Comparison of ENCODE assay signal across 8 cellular contexts in genomic region chr9:41074356-41074942, GRCh38. TPM values are rescaled to one million over a fixed set of nuclear protein-coding genes. Genes with fewer than 3 reads are reported as not detected.
A peak's percentile ranks its signal among the peaks of the same experiment; 100 is the strongest.
DNase-seq lines count a peak whose midpoint lies in the region; ATAC-seq and TF ChIP-seq lines count a peak whose summit lies in the region.
"Not testable (repeated sequence)": the region's sequence is repeated elsewhere in the genome, so short reads cannot be mapped to it uniquely, and the experiment has no call there.

No MANE protein-coding gene starts in this region.

- H3K27ac ChIP-seq in SJCRH30 (peak overlapping the region; percentile 80), gastroesophageal sphincter (peak overlapping the region in 3 of 4 donors; percentile 66 to 80 (median 73))

- WGBS in gastroesophageal sphincter (ENCODE audit: low coverage in 1 of 2), 2 donors = 0 to 5% methylated on average over 1 to 13 of the region's 63 CpGs

- H3K36me3 Mint-ChIP-seq in mesothelial cell of epicardium; stimulated activated effector memory CD8-positive, alpha-beta T cell treated with anti-CD3 and anti-CD28 coated beads, Interleukin-12 subunit alpha, Interleukin-12 subunit beta, amount 100 ng/mL, for 72 hours: not testable (repeated sequence)

- H3K9me3 Mint-ChIP-seq in mesothelial cell of epicardium; stimulated activated effector memory CD8-positive, alpha-beta T cell treated with anti-CD3 and anti-CD28 coated beads, Interleukin-12 subunit alpha, Interleukin-12 subunit beta, amount 100 ng/mL, for 72 hours: not testable (repeated sequence)

- H3K36me3 ChIP-seq in SJCRH30, gastroesophageal sphincter: not testable (repeated sequence)

- not testable (repeated sequence) for TF ChIP-seq EP300 in gastroesophageal sphincter (IDR thresholded peaks at IDR 0.05)

- H3K4me1 Mint-ChIP-seq in mesothelial cell of epicardium = not testable (repeated sequence)
- H3K4me1 Mint-ChIP-seq in stimulated activated effector memory CD8-positive, alpha-beta T cell treated with anti-CD3 and anti-CD28 coated beads, Interleukin-12 subunit alpha, Interleukin-12 subunit beta, amount 100 ng/mL, for 72 hours = peaks cover 20% of the 10 kb centered on the region

- not testable (repeated sequence) for TF ChIP-seq POLR2A in gastroesophageal sphincter (IDR thresholded peaks at IDR 0.05)

- peak; percentile 76 for ATAC-seq in GM19438 (IDR thresholded peaks at IDR 0.05; ENCODE audit: low read depth, unreplicated experiment)
- ATAC-seq in HG03064 (IDR thresholded peaks at IDR 0.05; ENCODE audit: low read depth, unreplicated experiment) = peak; percentile 72
- peak; percentile 72 for ATAC-seq in gastroesophageal sphincter
- peak; percentile 74 for ATAC-seq in stimulated activated effector memory CD8-positive, alpha-beta T cell treated with anti-CD3 and anti-CD28 coated beads, Interleukin-12 subunit alpha, Interleukin-12 subunit beta, amount 100 ng/mL, for 72 hours

- not testable (repeated sequence) for TF ChIP-seq CTCF in gastroesophageal sphincter (IDR thresholded peaks at IDR 0.05); mesothelial cell of epicardium (IDR thresholded peaks at IDR 0.05; ENCODE audit: unreplicated experiment)

- H3K9me3 ChIP-seq in SJCRH30 (replicated peaks); gastroesophageal sphincter: not testable (repeated sequence)

- H3K27me3 Mint-ChIP-seq in mesothelial cell of epicardium (ENCODE audit: low read depth) = peaks cover 57% of the 10 kb centered on the region

- not testable (repeated sequence) for H3K27ac Mint-ChIP-seq in mesothelial cell of epicardium; stimulated activated effector memory CD8-positive, alpha-beta T cell treated with anti-CD3 and anti-CD28 coated beads, Interleukin-12 subunit alpha, Interleukin-12 subunit beta, amount 100 ng/mL, for 72 hours

- H3K27me3 ChIP-seq in SJCRH30 = not testable (repeated sequence)
- H3K27me3 ChIP-seq in gastroesophageal sphincter = peaks cover 30% of the 10 kb centered on the region

- peak; percentile 27 for DNase-seq in CD1c-positive myeloid dendritic cell (ENCODE audit: extremely low spot score)
- DNase-seq in SJCRH30 = peak; percentile 78 to 82
- DNase-seq in amniotic epithelial cell (ENCODE audit: low read depth) = peak; percentile 5
- peak in 1 of 2 experiments; percentile 45 for DNase-seq in mesothelial cell of epicardium (ENCODE audit: low spot score in 2 of 2, unreplicated experiment in 2 of 2)
- peak in 1 of 2 donors; percentile 64 for DNase-seq in stimulated activated effector memory CD8-positive, alpha-beta T cell treated with anti-CD3 and anti-CD28 coated beads, Interleukin-12 subunit alpha, Interleukin-12 subunit beta, amount 100 ng/mL, for 72 hours (ENCODE audit: low spot score in 2 of 2)

- peak overlapping the region; percentile 61 for H3K4me3 Mint-ChIP-seq in mesothelial cell of epicardium
- peak overlapping the region; percentile 70 for H3K4me3 Mint-ChIP-seq in stimulated activated effector memory CD8-positive, alpha-beta T cell treated with anti-CD3 and anti-CD28 coated beads, Interleukin-12 subunit alpha, Interleukin-12 subunit beta, amount 100 ng/mL, for 72 hours

- not testable (repeated sequence) for H3K4me1 ChIP-seq in SJCRH30
- peaks cover 0 to 18% (median 0%) of the 10 kb centered on the region in 3 donors for H3K4me1 ChIP-seq in gastroesophageal sphincter

- H3K4me3 ChIP-seq in SJCRH30 (peak overlapping the region; percentile 78), gastroesophageal sphincter (peak overlapping the region; percentile 21 to 66)

RNA-seq across cellular contexts. Expression of gene FOXD4L6, which starts 54.0 kb away (rescaled TPM):
- 0.18 TPM in 1 of 2 replicates, not detected in the other for total RNA-seq in SJCRH30 (2014; rRNA removed; shearing (Covaris generic))
- not detected for total RNA-seq in gastroesophageal sphincter
- 0.53 TPM in 1 of 3 replicates, not detected in the others for total RNA-seq in mesothelial cell of epicardium
